In genomic region chr18:50658601-50659000, GRCh38 we compare ENCODE assay signal across 16 cellular contexts.
"Had no signal": no experiment of that assay in that cellular context is flagged by ENCODE, and none has a peak within 500 bp of the region (broad histone marks: within the 10 kb centered on the region; RNA-seq: fewer than 3 reads in every experiment).

No MANE protein-coding gene starts in this region.

- H3K27ac ChIP-seq: body of pancreas, esophagus squamous epithelium, prostate gland, SK-N-MC, spleen had no signal

- H3K4me1 ChIP-seq: body of pancreas, esophagus squamous epithelium, prostate gland, spleen had no signal

- H3K27me3 ChIP-seq: body of pancreas, esophagus squamous epithelium had no signal

- H3K36me3 ChIP-seq: esophagus squamous epithelium, prostate gland, spleen had no signal

- H3K4me3 ChIP-seq: body of pancreas, esophagus squamous epithelium, prostate gland, SK-N-MC, spleen had no signal

- H3K9me3 ChIP-seq: prostate gland had no signal

- ATAC-seq: activated CD8-positive, alpha-beta memory T cell treated with anti-CD3 and anti-CD28 coated beads, Interleukin-2, amount 10 ng/mL, durations not matched to agents 7 days and 5 days; activated T-helper 17 cell treated with anti-CD3 and anti-CD28 coated beads, Interleukin-2, amount 50 U/mL, for 72 hours; body of pancreas; sciatic nerve had no signal

- DNase-seq: activated CD4-positive, alpha-beta memory T cell treated with anti-CD3 and anti-CD28 coated beads, Interleukin-2, amount 10 ng/mL, durations not matched to agents 7 days and 5 days; activated CD4-positive, alpha-beta T cell treated with anti-CD3 and anti-CD28 coated beads for 4 hours; activated CD8-positive, alpha-beta memory T cell treated with anti-CD3 and anti-CD28 coated beads, Interleukin-2, amount 10 ng/mL, durations not matched to agents 7 days and 5 days; activated naive CD4-positive, alpha-beta T cell; activated naive CD8-positive, alpha-beta T cell treated with anti-CD3 and anti-CD28 coated beads, Interleukin-2, amount 10 ng/mL, durations not matched to agents 7 days and 5 days; body of pancreas; effector CD8-positive, alpha-beta T cell; esophagus squamous epithelium; naive B cell; spleen; stimulated activated CD8-positive, alpha-beta memory T cell treated with anti-CD3 and anti-CD28 coated beads, Interleukin-4, amount 100 ng/mL, for 48 hours; stimulated activated naive CD4-positive, alpha-beta T cell had no signal
